21 cellular contexts compared by ENCODE assay signal in genomic region chr4:140662082-140662869, GRCh38.
DNase-seq lines count a peak whose midpoint lies in the region; ATAC-seq, FAIRE-seq and TF ChIP-seq lines count a peak whose summit lies in the region.
"Had no signal": no experiment of that assay in that cellular context is flagged by ENCODE, and none has a peak within 500 bp of the region (broad histone marks: within the 10 kb centered on the region; RNA-seq: fewer than 3 reads in every experiment).

No MANE protein-coding gene starts in this region.

- TF ChIP-seq CTCF in SK-N-SH (IDR thresholded peaks at IDR 0.05) (no peak), foreskin keratinocyte (conservative IDR thresholded peaks at IDR 0.05) (no peak)

- H3F3A ChIP-seq in SK-N-SH (replicated peaks; ENCODE audit: insufficient read depth), result no peaks in the 10 kb centered on the region

- FAIRE-seq in urothelium cell line (lab: Jason Lieb, UNC), result no peak

- no peaks in the 10 kb centered on the region for H3K27me3 ChIP-seq in SK-N-SH (ENCODE audit: insufficient read depth)
- H3K27me3 ChIP-seq in adipocyte (replicated peaks; ENCODE audit: control insufficient read depth, insufficient read depth, low read length), result no peaks in the 10 kb centered on the region
- no peaks in the 10 kb centered on the region for H3K27me3 ChIP-seq in foreskin keratinocyte
- H3K27me3 ChIP-seq: brain microvascular endothelial cell, SJCRH30 had no signal

- H3K27ac ChIP-seq in SK-N-SH (ENCODE audit: low read depth in 2 of 2, low read length in 1 of 2) (no peak overlapping the region), foreskin keratinocyte (no peak overlapping the region)
- H3K27ac ChIP-seq: brain microvascular endothelial cell, SJCRH30 had no signal

- 86% methylated on average over 3 of the region's 3 CpGs for WGBS in SK-N-SH (ENCODE audit: low lambda C conversion rate)

- no peaks in the 10 kb centered on the region for H4K20me1 ChIP-seq in SK-N-SH (ENCODE audit: insufficient read depth)

- H3K9me3 ChIP-seq in SK-N-SH, result no peaks in the 10 kb centered on the region
- no peaks in the 10 kb centered on the region for H3K9me3 ChIP-seq in adipocyte (ENCODE audit: control insufficient read depth, low read length)
- H3K9me3 ChIP-seq: SJCRH30 had no signal

- H3K9me2 ChIP-seq in SK-N-SH, result no peaks in the 10 kb centered on the region

- H2AFZ ChIP-seq in SK-N-SH (ENCODE audit: low read depth), result no peak overlapping the region

- H3K4me3 ChIP-seq in SK-N-SH (ENCODE audit: low read depth in 2 of 2, low read length in 1 of 2) (no peak overlapping the region), adipocyte (ENCODE audit: low read length) (no peak overlapping the region)
- H3K4me3 ChIP-seq: SJCRH30 had no signal

- H3K9ac ChIP-seq in SK-N-SH (no peak overlapping the region), adipocyte (ENCODE audit: low read length) (no peak overlapping the region)

- POLR2A ChIA-PET in SK-N-SH (lab: Yijun Ruan, JAX), result no interaction called here

- CTCF ChIA-PET in SK-N-SH (lab: Yijun Ruan, JAX), result interaction anchor here (1.1 to 1.6 kb wide), 3 partner anchors 9 to 302 kb away, joined by 3 to 6 read pairs (median 3); no protein-coding TSS in a partner anchor

- ATAC-seq in SK-N-SH treated with all-trans-retinoic acid at 6 μM for 48 hours, result no peak
- ATAC-seq in foreskin keratinocyte, result peak; percentile 20
- ATAC-seq in esophagus mucosa, result no peak
- ATAC-seq in HG03139 (IDR thresholded peaks at IDR 0.05; ENCODE audit: unreplicated experiment), result no peak
- ATAC-seq: activated CD4-positive, alpha-beta T cell treated with anti-CD3 and anti-CD28 coated beads for 36 hours; natural killer cell treated with Interleukin-12 subunit alpha and Interleukin-12 subunit beta and Interleukin-15 and Interleukin-18, amount 100 ng/mL, for 72 hours; stimulated activated naive CD8-positive, alpha-beta T cell treated with anti-CD3 and anti-CD28 coated beads, Interleukin-15, Interleukin-2, amounts not matched to agents 100 U/mL and 50 U/mL, for 24 hours had no signal

- TF ChIP-seq EP300 in SK-N-SH (IDR thresholded peaks at IDR 0.05; ENCODE audit: borderline replicate concordance in 1 of 2, low read depth in 1 of 2, low read length in 1 of 2), result no peak

- H3K4me1 ChIP-seq in SK-N-SH (ENCODE audit: control insufficient read depth in 1 of 2, insufficient read depth in 2 of 2, low read depth in 1 of 2, low read length in 1 of 2) (no peaks in the 10 kb centered on the region), adipocyte (ENCODE audit: control insufficient read depth, insufficient read depth, low read length) (no peaks in the 10 kb centered on the region), foreskin keratinocyte (no peaks in the 10 kb centered on the region)
- H3K4me1 ChIP-seq: SJCRH30 had no signal

- H3K36me3 ChIP-seq in SK-N-SH (replicated peaks in 1 of 2; ENCODE audit: control insufficient read depth in 1 of 2, insufficient read depth in 2 of 2, low read length in 1 of 2) (peaks cover 37 to 45% of the 10 kb centered on the region in 2 experiments), adipocyte (ENCODE audit: control insufficient read depth, insufficient read depth, low read length, severe bottlenecking) (peaks cover 54% of the 10 kb centered on the region)

- DNase-seq in SK-N-SH (no peak), adipocyte (ENCODE audit: low read depth) (peak; percentile 27), foreskin keratinocyte (peak; percentile 18 to 39), urothelium cell line (ENCODE audit: low spot score) (peak; percentile 19), RKO (ENCODE audit: low spot score) (no peak)
- DNase-seq: activated CD4-positive, alpha-beta T cell treated with anti-CD3 and anti-CD28 coated beads for 36 hours; activated CD8-positive, alpha-beta memory T cell treated with anti-CD3 and anti-CD28 coated beads, Interleukin-2, amount 50 U/mL, for 48 hours; activated naive CD4-positive, alpha-beta T cell treated with Interleukin-2 at 50 U/mL for 16 hours; brain microvascular endothelial cell; CD4-positive, alpha-beta T cell; DMS79; NCI-H1092 treated with DMSO at 0.1 percent for 48 hours; NCI-H2171 treated with DMSO at 0.1 percent for 48 hours; NK-92 treated with Interleukin-12 subunit alpha and Interleukin-12 subunit beta, amount 100 ng/mL, for 24 hours; SJCRH30; stimulated activated CD4-positive, alpha-beta T cell treated with anti-CD3 and anti-CD28 coated beads, Interleukin-15, amount 100 ng/mL, for 24 hours; stimulated activated naive CD8-positive, alpha-beta T cell treated with anti-CD3 and anti-CD28 coated beads, Interleukin-15, Interleukin-2, amounts not matched to agents 100 U/mL and 50 U/mL, for 24 hours had no signal

- H3K4me2 ChIP-seq in SK-N-SH, result no peak overlapping the region

- H3K79me2 ChIP-seq in SK-N-SH (ENCODE audit: insufficient read depth), result no peaks in the 10 kb centered on the region

- TF ChIP-seq RAD21 in SK-N-SH (IDR thresholded peaks at IDR 0.05; ENCODE audit: low read length), result no peak

TF ChIP-seq in SK-N-SH, 30 proteins besides CTCF, POLR2A, EP300 and RAD21:
- no peak for TF ChIP-seq POLR2AphosphoS5 (IDR thresholded peaks at IDR 0.05; ENCODE audit: low read depth, low read length)
- TF ChIP-seq FOSL2 (IDR thresholded peaks at IDR 0.05; ENCODE audit: borderline replicate concordance, low read depth), result peak; percentile 33; the same call in 1 of the 2 replicates

TF ChIP-seq in SK-N-SH treated with all-trans-retinoic acid at 6 μM for 48 hours, 23 proteins besides CTCF, POLR2A, EP300 and RAD21 (continues in another document):
- TF ChIP-seq, protein P1, sequence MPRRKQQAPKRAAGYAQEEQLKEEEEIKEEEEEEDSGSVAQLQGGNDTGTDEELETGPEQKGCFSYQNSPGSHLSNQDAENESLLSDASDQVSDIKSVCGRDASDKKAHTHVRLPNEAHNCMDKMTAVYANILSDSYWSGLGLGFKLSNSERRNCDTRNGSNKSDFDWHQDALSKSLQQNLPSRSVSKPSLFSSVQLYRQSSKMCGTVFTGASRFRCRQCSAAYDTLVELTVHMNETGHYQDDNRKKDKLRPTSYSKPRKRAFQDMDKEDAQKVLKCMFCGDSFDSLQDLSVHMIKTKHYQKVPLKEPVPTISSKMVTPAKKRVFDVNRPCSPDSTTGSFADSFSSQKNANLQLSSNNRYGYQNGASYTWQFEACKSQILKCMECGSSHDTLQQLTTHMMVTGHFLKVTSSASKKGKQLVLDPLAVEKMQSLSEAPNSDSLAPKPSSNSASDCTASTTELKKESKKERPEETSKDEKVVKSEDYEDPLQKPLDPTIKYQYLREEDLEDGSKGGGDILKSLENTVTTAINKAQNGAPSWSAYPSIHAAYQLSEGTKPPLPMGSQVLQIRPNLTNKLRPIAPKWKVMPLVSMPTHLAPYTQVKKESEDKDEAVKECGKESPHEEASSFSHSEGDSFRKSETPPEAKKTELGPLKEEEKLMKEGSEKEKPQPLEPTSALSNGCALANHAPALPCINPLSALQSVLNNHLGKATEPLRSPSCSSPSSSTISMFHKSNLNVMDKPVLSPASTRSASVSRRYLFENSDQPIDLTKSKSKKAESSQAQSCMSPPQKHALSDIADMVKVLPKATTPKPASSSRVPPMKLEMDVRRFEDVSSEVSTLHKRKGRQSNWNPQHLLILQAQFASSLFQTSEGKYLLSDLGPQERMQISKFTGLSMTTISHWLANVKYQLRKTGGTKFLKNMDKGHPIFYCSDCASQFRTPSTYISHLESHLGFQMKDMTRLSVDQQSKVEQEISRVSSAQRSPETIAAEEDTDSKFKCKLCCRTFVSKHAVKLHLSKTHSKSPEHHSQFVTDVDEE (CRISPR knock-in tag; IDR thresholded peaks at IDR 0.05), result no peak
- TF ChIP-seq ZC3H10 (CRISPR knock-in tag; IDR thresholded peaks at IDR 0.05) (no peak), CSRNP3 (CRISPR knock-in tag; IDR thresholded peaks at IDR 0.05) (no peak), RARB (CRISPR knock-in tag; IDR thresholded peaks at IDR 0.05) (no peak), SNAI2 (CRISPR knock-in tag; IDR thresholded peaks at IDR 0.05) (no peak), BACH2 (CRISPR knock-in tag; IDR thresholded peaks at IDR 0.05; ENCODE audit: borderline replicate concordance) (no peak), ZNF8 (CRISPR knock-in tag; IDR thresholded peaks at IDR 0.05) (no peak), ISL1 (CRISPR knock-in tag; IDR thresholded peaks at IDR 0.05) (no peak), ARNTL (CRISPR knock-in tag; IDR thresholded peaks at IDR 0.05; ENCODE audit: borderline replicate concordance, low read depth) (no peak), ESRRG (CRISPR knock-in tag; IDR thresholded peaks at IDR 0.05) (no peak), ZFP3 (CRISPR knock-in tag; IDR thresholded peaks at IDR 0.05) (no peak), ZFP30 (CRISPR knock-in tag; IDR thresholded peaks at IDR 0.05) (no peak), ZNF70 (CRISPR knock-in tag; IDR thresholded peaks at IDR 0.05) (no peak), TCF4 (CRISPR knock-in tag; IDR thresholded peaks at IDR 0.05; ENCODE audit: borderline replicate concordance) (no peak)
- TF ChIP-seq, protein P2, sequence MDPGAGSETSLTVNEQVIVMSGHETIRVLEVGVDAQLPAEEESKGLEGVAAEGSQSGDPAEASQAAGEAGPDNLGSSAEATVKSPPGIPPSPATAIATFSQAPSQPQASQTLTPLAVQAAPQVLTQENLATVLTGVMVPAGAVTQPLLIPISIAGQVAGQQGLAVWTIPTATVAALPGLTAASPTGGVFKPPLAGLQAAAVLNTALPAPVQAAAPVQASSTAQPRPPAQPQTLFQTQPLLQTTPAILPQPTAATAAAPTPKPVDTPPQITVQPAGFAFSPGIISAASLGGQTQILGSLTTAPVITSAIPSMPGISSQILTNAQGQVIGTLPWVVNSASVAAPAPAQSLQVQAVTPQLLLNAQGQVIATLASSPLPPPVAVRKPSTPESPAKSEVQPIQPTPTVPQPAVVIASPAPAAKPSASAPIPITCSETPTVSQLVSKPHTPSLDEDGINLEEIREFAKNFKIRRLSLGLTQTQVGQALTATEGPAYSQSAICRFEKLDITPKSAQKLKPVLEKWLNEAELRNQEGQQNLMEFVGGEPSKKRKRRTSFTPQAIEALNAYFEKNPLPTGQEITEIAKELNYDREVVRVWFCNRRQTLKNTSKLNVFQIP (CRISPR knock-in tag; IDR thresholded peaks at IDR 0.05; ENCODE audit: borderline replicate concordance, low read depth), result no peak

Comparison
In these comparisons a context has a peak if more than half of its experiments do, and no peak if none do; other contexts are left out.
1. DNase-seq: peak in adipocyte (single experiment), foreskin keratinocyte (2 of 2) and urothelium cell line (single experiment); none in SK-N-SH (single experiment) and RKO (single experiment).